Comparison of ENCODE assay signal across 8 cellular contexts in the genomic region with DNA sequence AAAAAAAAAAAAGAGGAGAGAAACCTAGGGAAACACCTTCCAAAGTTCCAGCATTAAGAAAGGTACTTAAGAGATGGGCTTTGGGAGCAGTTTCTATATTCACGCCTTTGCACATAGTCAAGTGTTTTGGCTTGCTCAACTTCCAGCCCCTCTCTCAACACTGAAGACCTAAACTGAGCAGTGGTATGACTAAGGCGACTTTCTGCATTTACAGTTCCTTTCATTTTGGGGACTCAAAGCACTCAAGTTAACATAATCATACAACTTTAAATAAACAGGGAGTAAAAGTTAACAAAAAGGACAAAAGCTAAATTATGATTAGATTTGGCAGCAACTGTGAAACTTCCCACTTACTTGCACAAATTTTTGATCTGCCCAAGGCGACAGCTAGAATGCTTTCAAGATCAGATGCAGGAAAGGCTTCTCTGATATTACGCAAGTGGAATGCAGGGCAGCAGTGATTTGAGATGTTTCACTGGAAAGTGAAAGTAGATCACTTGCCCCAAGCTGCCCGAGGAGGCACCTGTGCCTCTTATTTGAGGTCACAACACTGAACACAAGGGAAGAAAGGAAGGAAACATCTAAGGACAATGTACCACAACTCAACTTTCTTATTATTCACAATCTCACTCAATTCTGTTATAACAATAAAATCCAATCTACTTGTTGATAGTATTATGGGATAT.
DNase-seq lines count a peak whose midpoint lies in the region; ATAC-seq, FAIRE-seq and TF ChIP-seq lines count a peak whose summit lies in the region.

No MANE protein-coding gene starts in this region.

- ATAC-seq in GM18868 (IDR thresholded peaks at IDR 0.05; ENCODE audit: unreplicated experiment), result peak; percentile 74
- ATAC-seq in HG03521 (IDR thresholded peaks at IDR 0.05; ENCODE audit: unreplicated experiment), result no peak
- ATAC-seq in Right ventricle myocardium inferior, result no peak

- H3K27me3 ChIP-seq in bronchial epithelial cell (ENCODE audit: control insufficient read depth, insufficient read depth, low read length), result no peaks in the 10 kb centered on the region

- H3K4me3 ChIP-seq in bronchial epithelial cell (ENCODE audit: low read depth, low read length), result no peak overlapping the region

- H3K36me3 ChIP-seq in bronchial epithelial cell (ENCODE audit: control insufficient read depth, insufficient read depth, low read length), result no peaks in the 10 kb centered on the region

- TF ChIP-seq CTCF in bronchial epithelial cell (IDR thresholded peaks at IDR 0.05; ENCODE audit: insufficient read depth, low read length, severe bottlenecking), result no peak

- no peak for FAIRE-seq in bronchial epithelial cell (lab: Jason Lieb, UNC)

- intact Hi-C loops in Right ventricle myocardium inferior (cut with DNase I), result loop anchor here (5.0 to 10.0 kb wide), 2 partner anchors 580 to 773 kb away; no protein-coding TSS in a partner anchor

- peak; percentile 40 for DNase-seq in NCI-H2107 treated with DMSO at 0.1 percent for 48 hours (lab: John Stamatoyannopoulos, UW; ENCODE audit: unreplicated experiment)
- DNase-seq in bronchial epithelial cell (ENCODE audit: low read depth), result peak; percentile 39
- DNase-seq in pons (ENCODE audit: low spot score), result peak; percentile 56
- no peak for DNase-seq in occipital lobe (lab: John Stamatoyannopoulos, UW)
- no peak for DNase-seq in NCI-H2029 (lab: John Stamatoyannopoulos, UW)
- DNase-seq in Right ventricle myocardium inferior (ENCODE audit: missing footprints), result no peak

Comparison
In these comparisons a context has a peak if more than half of its experiments do, and no peak if none do; other contexts are left out.
1. DNase-seq: peak in NCI-H2107 treated with DMSO at 0.1 percent for 48 hours (single experiment), bronchial epithelial cell (single experiment) and pons (single experiment); none in occipital lobe (single experiment), NCI-H2029 (single experiment) and Right ventricle myocardium inferior (single experiment).